Comparison of ENCODE assay signal across 8 cellular contexts in the genomic region with DNA sequence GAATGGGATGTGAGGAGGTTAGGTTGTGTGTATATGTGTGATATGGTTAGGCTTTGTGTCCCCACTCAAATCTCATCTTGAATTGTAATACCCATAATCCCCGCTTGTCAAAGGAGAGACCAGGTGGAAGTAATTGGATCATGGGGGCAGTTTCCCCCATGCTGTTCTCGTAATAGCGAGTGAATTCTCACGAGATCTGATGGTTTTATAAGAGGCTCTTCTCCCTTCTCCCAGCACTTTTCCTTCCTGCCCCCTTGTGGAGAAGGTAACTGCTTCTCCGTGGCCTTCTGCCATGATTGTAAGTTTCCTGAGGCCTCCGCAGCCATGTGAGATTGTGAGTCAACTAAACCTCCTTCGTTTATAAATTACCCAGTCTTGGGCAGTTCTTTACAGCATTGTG. TPM values are rescaled to one million over a fixed set of nuclear protein-coding genes. Genes with fewer than 3 reads are reported as not detected.
DNase-seq lines count a peak whose midpoint lies in the region; ATAC-seq and TF ChIP-seq lines count a peak whose summit lies in the region.
"Had no signal": no experiment of that assay in that cellular context is flagged by ENCODE, and none has a peak within 500 bp of the region (broad histone marks: within the 10 kb centered on the region; RNA-seq: fewer than 3 reads in every experiment).

No MANE protein-coding gene starts in this region.

- H2AFZ ChIP-seq in OCI-LY7 (ENCODE audit: low read length) = peak overlapping the region; percentile 94

- no peak for TF ChIP-seq POLR2A in sigmoid colon (IDR thresholded peaks at IDR 0.05)

- H3K36me3 ChIP-seq in DOHH2 (ENCODE audit: control insufficient read depth, low read length) (no peaks in the 10 kb centered on the region), OCI-LY7 (ENCODE audit: insufficient read depth, low read length) (no peaks in the 10 kb centered on the region), sigmoid colon (no peaks in the 10 kb centered on the region)

- 87 to 88% methylated on average over 7 of the region's 7 CpGs for WGBS in sigmoid colon, 2 donors

- intact Hi-C loops in OCI-LY7 (cut with micrococcal nuclease; ENCODE audit: unreplicated experiment) (loop anchor here (1.0 kb wide), 2 partner anchors 29 to 56 kb away; a partner anchor contains a TSS), sigmoid colon (cut with DNase I) (loop anchor here (2.0 kb wide), 1 partner anchor 54 kb away; no protein-coding TSS in a partner anchor)

- no peaks in the 10 kb centered on the region for H3K9me3 Mint-ChIP-seq in endothelial cell (ENCODE audit: unreplicated experiment)

- no peaks in the 10 kb centered on the region for H3F3A ChIP-seq in DOHH2 (ENCODE audit: control insufficient read depth, insufficient read depth)

- no peaks in the 10 kb centered on the region for H3K9me2 ChIP-seq in DOHH2 (replicated peaks; ENCODE audit: control insufficient read depth, low read length)
- no peaks in the 10 kb centered on the region for H3K9me2 ChIP-seq in OCI-LY7 (ENCODE audit: insufficient read depth, low read length)

- no peak for ATAC-seq in HG03378 (IDR thresholded peaks at IDR 0.05; ENCODE audit: unreplicated experiment)

- POLR2A ChIA-PET in OCI-LY7 (lab: Charles Lee) = interaction anchor here (0.9 kb wide), 1 partner anchor 344 kb away, joined by 3 read pairs; no protein-coding TSS in a partner anchor

- no peaks in the 10 kb centered on the region for H3K4me1 Mint-ChIP-seq in endothelial cell (ENCODE audit: unreplicated experiment)

- H3K79me2 ChIP-seq in DOHH2 (ENCODE audit: control insufficient read depth, low read length) = no peaks in the 10 kb centered on the region
- no peaks in the 10 kb centered on the region for H3K79me2 ChIP-seq in OCI-LY7 (ENCODE audit: insufficient read depth, low read depth, low read length)

- no TSS peak for BruUV-seq in OCI-LY7 (replicated peaks; lab: Mats Ljungman, UMichigan)

- H3K4me3 ChIP-seq in DOHH2 (ENCODE audit: low read length) (peak overlapping the region; percentile 73), OCI-LY7 (ENCODE audit: low read depth, low read length, poor library complexity, severe bottlenecking) (no peak overlapping the region), sigmoid colon (peak overlapping the region in 3 of 4 donors; percentile 82 to 95 (median 83))

- H3K27ac ChIP-seq in DOHH2 (ENCODE audit: low read depth, low read length) = no peak overlapping the region
- H3K27ac ChIP-seq in OCI-LY7 (ENCODE audit: low read depth, low read length, poor library complexity, severe bottlenecking) = no peak overlapping the region
- peak overlapping the region in 2 of 4 donors; percentile 82 to 89 for H3K27ac ChIP-seq in sigmoid colon
- H3K27ac ChIP-seq: epithelial cell of prostate had no signal

- H3K27me3 ChIP-seq in DOHH2 (ENCODE audit: control insufficient read depth, low read length) (peaks cover 18% of the 10 kb centered on the region), sigmoid colon (no peaks in the 10 kb centered on the region)

- CTCF ChIA-PET in OCI-LY7 (lab: Charles Lee; ENCODE audit: unreplicated experiment) = interaction anchor here (0.6 to 1.2 kb wide), 3 partner anchors 8 to 55 kb away, joined by 3 to 4 read pairs (median 3); a partner anchor contains a TSS

- H3K27ac Mint-ChIP-seq in endothelial cell (ENCODE audit: unreplicated experiment) = no peak overlapping the region

- H3K4me1 ChIP-seq in DOHH2 (ENCODE audit: control insufficient read depth, low read length) = peaks cover 14% of the 10 kb centered on the region
- H3K4me1 ChIP-seq in OCI-LY7 (ENCODE audit: insufficient read depth, low read length, poor library complexity, severe bottlenecking) = peaks cover 9% of the 10 kb centered on the region
- H3K4me1 ChIP-seq in sigmoid colon = peaks cover 0 to 18% (median 9%) of the 10 kb centered on the region in 4 donors

- H3K27me3 Mint-ChIP-seq in endothelial cell (ENCODE audit: unreplicated experiment) = peaks cover 2% of the 10 kb centered on the region

- TF ChIP-seq CTCF in DOHH2 (IDR thresholded peaks at IDR 0.05; ENCODE audit: low read depth, low read length, poor library complexity, severe bottlenecking) = no peak
- no peak for TF ChIP-seq CTCF in OCI-LY7 (conservative IDR thresholded peaks at IDR 0.05; ENCODE audit: low read length)
- no peak for TF ChIP-seq CTCF in endothelial cell (IDR thresholded peaks at IDR 0.05; ENCODE audit: unreplicated experiment)
- TF ChIP-seq CTCF in sigmoid colon (IDR thresholded peaks at IDR 0.05) = no peak

- no peak for TF ChIP-seq EP300 in sigmoid colon (IDR thresholded peaks at IDR 0.05)

- H3K4me3 Mint-ChIP-seq in endothelial cell (ENCODE audit: unreplicated experiment) = peak overlapping the region; percentile 72

- H3K4me2 ChIP-seq in DOHH2 (ENCODE audit: low read length) = peak overlapping the region; percentile 76
- peak overlapping the region; percentile 64 for H3K4me2 ChIP-seq in OCI-LY7 (ENCODE audit: low read length)

- no peaks in the 10 kb centered on the region for H3K36me3 Mint-ChIP-seq in endothelial cell (ENCODE audit: low read depth, unreplicated experiment)

- DNase-seq in OCI-LY7 (ENCODE audit: low spot score) = no peak
- no peak for DNase-seq in endothelial cell (ENCODE audit: low spot score)
- DNase-seq in sigmoid colon = no peak
- no peak for DNase-seq in NCI-H345 (lab: John Stamatoyannopoulos, UW)
- DNase-seq in hepatic stellate cell (ENCODE audit: low spot score) = no peak

- no peaks in the 10 kb centered on the region for H4K20me1 ChIP-seq in DOHH2 (ENCODE audit: control insufficient read depth, insufficient read depth, low read depth, low read length)
- H4K20me1 ChIP-seq in OCI-LY7 (ENCODE audit: insufficient read depth, low read length) = no peaks in the 10 kb centered on the region

- H3K9me3 ChIP-seq in DOHH2 (ENCODE audit: control insufficient read depth, insufficient read depth, low read length) (no peaks in the 10 kb centered on the region), OCI-LY7 (ENCODE audit: low read length) (no peaks in the 10 kb centered on the region), sigmoid colon (no peaks in the 10 kb centered on the region)

RNA-seq across cellular contexts. Expression of a gene that starts 47.3 kb away (rescaled TPM):
- not detected in 2 replicates for total RNA-seq in OCI-LY7 (2014; rRNA removed; shearing (Covaris generic))
- total RNA-seq in OCI-LY7 (2022) = not detected in 2 replicates
- total RNA-seq in endothelial cell (ENCODE audit: unreplicated experiment) = not detected
- not detected for total RNA-seq in sigmoid colon
- not detected for polyA plus RNA-seq in sigmoid colon

RNA-seq across cellular contexts. Expression of a gene that starts 55.9 kb away (rescaled TPM):
- 65.2 and 68.7 TPM in 2 replicates for total RNA-seq in OCI-LY7 (2014; rRNA removed; shearing (Covaris generic))
- total RNA-seq in OCI-LY7 (2022) (153 and 175 TPM in 2 replicates), endothelial cell (ENCODE audit: unreplicated experiment) (54.9 TPM), sigmoid colon (10 to 100 TPM; 33.2 to 69.2 (median 48.7) TPM)
- 100 to 1,000 TPM; 159 to 461 (median 336) TPM for polyA plus RNA-seq in sigmoid colon
